In the genomic region with DNA sequence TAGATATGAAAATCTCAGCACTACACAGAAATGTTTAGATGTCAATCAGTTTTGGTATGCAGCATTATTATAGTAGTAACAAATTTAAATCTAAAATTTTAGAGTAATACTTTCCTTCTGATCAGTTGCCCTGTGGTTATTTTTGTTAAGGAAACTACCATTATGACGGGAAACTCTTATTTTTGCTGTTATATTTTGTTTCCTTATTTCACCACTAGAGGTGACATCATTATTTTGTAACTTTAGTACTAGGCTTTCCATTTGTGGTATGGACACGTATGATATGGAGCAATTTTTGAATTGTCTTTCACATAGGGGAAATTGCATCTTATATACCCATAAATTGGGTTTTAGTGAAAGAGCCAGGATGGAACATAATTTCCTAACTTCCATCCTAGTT, we compare ENCODE assay signal across 1 cellular context.
TF ChIP-seq lines count a peak whose summit lies in the region.

No MANE protein-coding gene starts in this region.

TF ChIP-seq in GM12878, 131 proteins besides CTCF, POLR2A, EP300 and RAD21 (continued from another document):
- TF ChIP-seq, protein P1, sequence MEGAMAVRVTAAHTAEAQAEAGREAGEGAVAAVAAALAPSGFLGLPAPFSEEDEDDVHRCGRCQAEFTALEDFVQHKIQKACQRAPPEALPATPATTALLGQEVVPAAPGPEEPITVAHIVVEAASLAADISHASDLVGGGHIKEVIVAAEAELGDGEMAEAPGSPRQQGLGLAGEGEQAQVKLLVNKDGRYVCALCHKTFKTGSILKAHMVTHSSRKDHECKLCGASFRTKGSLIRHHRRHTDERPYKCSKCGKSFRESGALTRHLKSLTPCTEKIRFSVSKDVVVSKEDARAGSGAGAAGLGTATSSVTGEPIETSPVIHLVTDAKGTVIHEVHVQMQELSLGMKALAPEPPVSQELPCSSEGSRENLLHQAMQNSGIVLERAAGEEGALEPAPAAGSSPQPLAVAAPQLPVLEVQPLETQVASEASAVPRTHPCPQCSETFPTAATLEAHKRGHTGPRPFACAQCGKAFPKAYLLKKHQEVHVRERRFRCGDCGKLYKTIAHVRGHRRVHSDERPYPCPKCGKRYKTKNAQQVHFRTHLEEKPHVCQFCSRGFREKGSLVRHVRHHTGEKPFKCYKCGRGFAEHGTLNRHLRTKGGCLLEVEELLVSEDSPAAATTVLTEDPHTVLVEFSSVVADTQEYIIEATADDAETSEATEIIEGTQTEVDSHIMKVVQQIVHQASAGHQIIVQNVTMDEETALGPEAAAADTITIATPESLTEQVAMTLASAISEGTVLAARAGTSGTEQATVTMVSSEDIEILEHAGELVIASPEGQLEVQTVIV (IDR thresholded peaks at IDR 0.05; ENCODE audit: borderline replicate concordance, partially characterized antibody): no peak
- TF ChIP-seq TBL1XR1 (IDR thresholded peaks at IDR 0.05; ENCODE audit: low read depth, low read length) (no peak), SRF (IDR thresholded peaks at IDR 0.05; ENCODE audit: low read depth in 2 of 2, low read length in 2 of 2) (no peak), LARP7 (IDR thresholded peaks at IDR 0.05) (no peak), SREBF2 (IDR thresholded peaks at IDR 0.05; ENCODE audit: low read length) (no peak), BMI1 (IDR thresholded peaks at IDR 0.05; ENCODE audit: borderline replicate concordance) (no peak), HDAC6 (IDR thresholded peaks at IDR 0.05; ENCODE audit: unreplicated experiment) (no peak), NR2C2 (IDR thresholded peaks at IDR 0.05; ENCODE audit: borderline replicate concordance, control insufficient read depth, insufficient read length, low read depth) (no peak), SUPT20H (IDR thresholded peaks at IDR 0.05; ENCODE audit: borderline replicate concordance, control insufficient read depth, low read depth, low read length) (no peak), HCFC1 (IDR thresholded peaks at IDR 0.05; ENCODE audit: low read length) (no peak), MYC (IDR thresholded peaks at IDR 0.05; ENCODE audit: insufficient read depth, insufficient read length, insufficient replicate concordance, low read length, severe bottlenecking) (no peak), KLF5 (IDR thresholded peaks at IDR 0.05; ENCODE audit: partially characterized antibody) (no peak), POLR2AphosphoS5 (IDR thresholded peaks at IDR 0.05; ENCODE audit: low read length) (no peak), RAD51 (IDR thresholded peaks at IDR 0.05) (no peak), CREM (IDR thresholded peaks at IDR 0.05; ENCODE audit: low read depth) (0 out of 2 replicates have a peak, but pooled peaks have one; percentile 22), WRNIP1 (IDR thresholded peaks at IDR 0.05; ENCODE audit: borderline replicate concordance, low read depth, low read length) (no peak), IKZF2 (IDR thresholded peaks at IDR 0.05) (no peak), RFX5 (IDR thresholded peaks at IDR 0.05; ENCODE audit: low read depth, low read length) (no peak), RELA (IDR thresholded peaks at IDR 0.05; ENCODE audit: borderline replicate concordance, partially characterized antibody) (no peak), CEBPB (IDR thresholded peaks at IDR 0.05; ENCODE audit: borderline replicate concordance in 1 of 2, low read depth in 2 of 2, low read length in 2 of 2) (no peak), ETV6 (conservative IDR thresholded peaks at IDR 0.05 in 1 of 2, IDR thresholded peaks at IDR 0.05 in 1 of 2; ENCODE audit: borderline replicate concordance in 1 of 2, low read depth in 1 of 2) (no peak)
- TF ChIP-seq, protein P2, sequence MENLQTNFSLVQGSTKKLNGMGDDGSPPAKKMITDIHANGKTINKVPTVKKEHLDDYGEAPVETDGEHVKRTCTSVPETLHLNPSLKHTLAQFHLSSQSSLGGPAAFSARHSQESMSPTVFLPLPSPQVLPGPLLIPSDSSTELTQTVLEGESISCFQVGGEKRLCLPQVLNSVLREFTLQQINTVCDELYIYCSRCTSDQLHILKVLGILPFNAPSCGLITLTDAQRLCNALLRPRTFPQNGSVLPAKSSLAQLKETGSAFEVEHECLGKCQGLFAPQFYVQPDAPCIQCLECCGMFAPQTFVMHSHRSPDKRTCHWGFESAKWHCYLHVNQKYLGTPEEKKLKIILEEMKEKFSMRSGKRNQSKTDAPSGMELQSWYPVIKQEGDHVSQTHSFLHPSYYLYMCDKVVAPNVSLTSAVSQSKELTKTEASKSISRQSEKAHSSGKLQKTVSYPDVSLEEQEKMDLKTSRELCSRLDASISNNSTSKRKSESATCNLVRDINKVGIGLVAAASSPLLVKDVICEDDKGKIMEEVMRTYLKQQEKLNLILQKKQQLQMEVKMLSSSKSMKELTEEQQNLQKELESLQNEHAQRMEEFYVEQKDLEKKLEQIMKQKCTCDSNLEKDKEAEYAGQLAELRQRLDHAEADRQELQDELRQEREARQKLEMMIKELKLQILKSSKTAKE (IDR thresholded peaks at IDR 0.05; ENCODE audit: low read depth, poor library complexity, severe bottlenecking): no peak
- TF ChIP-seq, protein P3, sequence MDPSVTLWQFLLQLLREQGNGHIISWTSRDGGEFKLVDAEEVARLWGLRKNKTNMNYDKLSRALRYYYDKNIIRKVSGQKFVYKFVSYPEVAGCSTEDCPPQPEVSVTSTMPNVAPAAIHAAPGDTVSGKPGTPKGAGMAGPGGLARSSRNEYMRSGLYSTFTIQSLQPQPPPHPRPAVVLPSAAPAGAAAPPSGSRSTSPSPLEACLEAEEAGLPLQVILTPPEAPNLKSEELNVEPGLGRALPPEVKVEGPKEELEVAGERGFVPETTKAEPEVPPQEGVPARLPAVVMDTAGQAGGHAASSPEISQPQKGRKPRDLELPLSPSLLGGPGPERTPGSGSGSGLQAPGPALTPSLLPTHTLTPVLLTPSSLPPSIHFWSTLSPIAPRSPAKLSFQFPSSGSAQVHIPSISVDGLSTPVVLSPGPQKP (IDR thresholded peaks at IDR 0.05; ENCODE audit: low read depth, low read length): no peak
- TF ChIP-seq, protein P4, sequence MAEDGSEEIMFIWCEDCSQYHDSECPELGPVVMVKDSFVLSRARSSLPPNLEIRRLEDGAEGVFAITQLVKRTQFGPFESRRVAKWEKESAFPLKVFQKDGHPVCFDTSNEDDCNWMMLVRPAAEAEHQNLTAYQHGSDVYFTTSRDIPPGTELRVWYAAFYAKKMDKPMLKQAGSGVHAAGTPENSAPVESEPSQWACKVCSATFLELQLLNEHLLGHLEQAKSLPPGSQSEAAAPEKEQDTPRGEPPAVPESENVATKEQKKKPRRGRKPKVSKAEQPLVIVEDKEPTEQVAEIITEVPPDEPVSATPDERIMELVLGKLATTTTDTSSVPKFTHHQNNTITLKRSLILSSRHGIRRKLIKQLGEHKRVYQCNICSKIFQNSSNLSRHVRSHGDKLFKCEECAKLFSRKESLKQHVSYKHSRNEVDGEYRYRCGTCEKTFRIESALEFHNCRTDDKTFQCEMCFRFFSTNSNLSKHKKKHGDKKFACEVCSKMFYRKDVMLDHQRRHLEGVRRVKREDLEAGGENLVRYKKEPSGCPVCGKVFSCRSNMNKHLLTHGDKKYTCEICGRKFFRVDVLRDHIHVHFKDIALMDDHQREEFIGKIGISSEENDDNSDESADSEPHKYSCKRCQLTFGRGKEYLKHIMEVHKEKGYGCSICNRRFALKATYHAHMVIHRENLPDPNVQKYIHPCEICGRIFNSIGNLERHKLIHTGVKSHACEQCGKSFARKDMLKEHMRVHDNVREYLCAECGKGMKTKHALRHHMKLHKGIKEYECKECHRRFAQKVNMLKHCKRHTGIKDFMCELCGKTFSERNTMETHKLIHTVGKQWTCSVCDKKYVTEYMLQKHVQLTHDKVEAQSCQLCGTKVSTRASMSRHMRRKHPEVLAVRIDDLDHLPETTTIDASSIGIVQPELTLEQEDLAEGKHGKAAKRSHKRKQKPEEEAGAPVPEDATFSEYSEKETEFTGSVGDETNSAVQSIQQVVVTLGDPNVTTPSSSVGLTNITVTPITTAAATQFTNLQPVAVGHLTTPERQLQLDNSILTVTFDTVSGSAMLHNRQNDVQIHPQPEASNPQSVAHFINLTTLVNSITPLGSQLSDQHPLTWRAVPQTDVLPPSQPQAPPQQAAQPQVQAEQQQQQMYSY (CRISPR knock-in tag; IDR thresholded peaks at IDR 0.05): no peak
- TF ChIP-seq, protein P5, sequence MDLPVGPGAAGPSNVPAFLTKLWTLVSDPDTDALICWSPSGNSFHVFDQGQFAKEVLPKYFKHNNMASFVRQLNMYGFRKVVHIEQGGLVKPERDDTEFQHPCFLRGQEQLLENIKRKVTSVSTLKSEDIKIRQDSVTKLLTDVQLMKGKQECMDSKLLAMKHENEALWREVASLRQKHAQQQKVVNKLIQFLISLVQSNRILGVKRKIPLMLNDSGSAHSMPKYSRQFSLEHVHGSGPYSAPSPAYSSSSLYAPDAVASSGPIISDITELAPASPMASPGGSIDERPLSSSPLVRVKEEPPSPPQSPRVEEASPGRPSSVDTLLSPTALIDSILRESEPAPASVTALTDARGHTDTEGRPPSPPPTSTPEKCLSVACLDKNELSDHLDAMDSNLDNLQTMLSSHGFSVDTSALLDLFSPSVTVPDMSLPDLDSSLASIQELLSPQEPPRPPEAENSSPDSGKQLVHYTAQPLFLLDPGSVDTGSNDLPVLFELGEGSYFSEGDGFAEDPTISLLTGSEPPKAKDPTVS (IDR thresholded peaks at IDR 0.05; ENCODE audit: low read depth, low read length): no peak
- TF ChIP-seq, protein P6, sequence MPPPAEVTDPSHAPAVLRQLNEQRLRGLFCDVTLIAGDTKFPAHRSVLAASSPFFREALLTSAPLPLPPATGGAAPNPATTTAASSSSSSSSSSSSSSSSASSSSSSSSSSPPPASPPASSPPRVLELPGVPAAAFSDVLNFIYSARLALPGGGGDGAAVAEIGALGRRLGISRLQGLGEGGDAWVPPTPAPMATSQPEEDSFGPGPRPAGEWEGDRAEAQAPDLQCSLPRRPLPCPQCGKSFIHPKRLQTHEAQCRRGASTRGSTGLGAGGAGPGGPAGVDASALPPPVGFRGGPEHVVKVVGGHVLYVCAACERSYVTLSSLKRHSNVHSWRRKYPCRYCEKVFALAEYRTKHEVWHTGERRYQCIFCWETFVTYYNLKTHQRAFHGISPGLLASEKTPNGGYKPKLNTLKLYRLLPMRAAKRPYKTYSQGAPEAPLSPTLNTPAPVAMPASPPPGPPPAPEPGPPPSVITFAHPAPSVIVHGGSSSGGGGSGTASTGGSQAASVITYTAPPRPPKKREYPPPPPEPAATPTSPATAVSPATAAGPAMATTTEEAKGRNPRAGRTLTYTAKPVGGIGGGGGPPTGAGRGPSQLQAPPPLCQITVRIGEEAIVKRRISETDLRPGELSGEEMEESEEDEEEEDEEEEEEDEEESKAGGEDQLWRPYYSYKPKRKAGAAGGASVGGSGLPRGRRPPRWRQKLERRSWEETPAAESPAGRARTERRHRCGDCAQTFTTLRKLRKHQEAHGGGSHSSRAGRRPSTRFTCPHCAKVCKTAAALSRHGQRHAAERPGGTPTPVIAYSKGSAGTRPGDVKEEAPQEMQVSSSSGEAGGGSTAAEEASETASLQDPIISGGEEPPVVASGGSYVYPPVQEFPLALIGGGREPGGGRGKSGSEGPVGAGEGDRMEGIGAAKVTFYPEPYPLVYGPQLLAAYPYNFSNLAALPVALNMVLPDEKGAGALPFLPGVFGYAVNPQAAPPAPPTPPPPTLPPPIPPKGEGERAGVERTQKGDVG (CRISPR knock-in tag; IDR thresholded peaks at IDR 0.05): no peak
